Comparison of ENCODE assay signal across 8 cellular contexts in genomic region chr1:233790662-233791371, GRCh38.
A peak's percentile ranks its signal among the peaks of the same experiment; 100 is the strongest.
DNase-seq lines count a peak whose midpoint lies in the region; ATAC-seq and TF ChIP-seq lines count a peak whose summit lies in the region.

No MANE protein-coding gene starts in this region.

- TF ChIP-seq CTCF in OCI-LY3 (IDR thresholded peaks at IDR 0.05; ENCODE audit: low read depth, low read length): peak; percentile 97
- peak; percentile 74 to 89 (median 82) for TF ChIP-seq CTCF in heart left ventricle (IDR thresholded peaks at IDR 0.05)
- TF ChIP-seq CTCF in progenitor cell of endocrine pancreas (IDR thresholded peaks at IDR 0.05; ENCODE audit: unreplicated experiment): peak; percentile 87

- no peak overlapping the region for H3K4me3 Mint-ChIP-seq in progenitor cell of endocrine pancreas (ENCODE audit: low read depth)

- DNase-seq in GF-D8 (lab: John Stamatoyannopoulos, UW) (peak; percentile 3), adipocyte (ENCODE audit: low read depth) (peak; percentile 83), heart left ventricle (peak in 3 of 5 donors; percentile 18 to 40 (median 24)), progenitor cell of endocrine pancreas (ENCODE audit: low spot score, unreplicated experiment) (no peak)
- peak; percentile 52 for DNase-seq in Jurkat, Clone E6-1 (ENCODE audit: low read depth, low spot score)

- H3K36me3 ChIP-seq in OCI-LY3 (replicated peaks; ENCODE audit: low read depth, low read length) (no peaks in the 10 kb centered on the region), adipocyte (ENCODE audit: control insufficient read depth, insufficient read depth, low read length, severe bottlenecking) (no peaks in the 10 kb centered on the region), heart left ventricle (no peaks in the 10 kb centered on the region)

- no peaks in the 10 kb centered on the region for H3K79me2 ChIP-seq in OCI-LY3 (ENCODE audit: low read length)

- 34 to 41% (median 37%) methylated on average over 8 of the region's 8 CpGs for WGBS in heart left ventricle, 4 donors

- intact Hi-C loops in heart left ventricle (cut with DNase I): loop anchor here (1.0 to 10.0 kb wide), 11 partner anchors 156 to 486 kb away; partner anchors contain the start of gene KCNK1 (in 1 of the 10)

- ATAC-seq in GM21576 (IDR thresholded peaks at IDR 0.05; ENCODE audit: unreplicated experiment) (peak; percentile 91), heart left ventricle (peak; percentile 47 to 89 (median 84)), HG03108 (IDR thresholded peaks at IDR 0.05; ENCODE audit: unreplicated experiment) (no peak)

- H3K9me3 ChIP-seq in OCI-LY3 (ENCODE audit: insufficient read depth, low read length) (no peaks in the 10 kb centered on the region), adipocyte (ENCODE audit: control insufficient read depth, low read length) (peaks cover 10% of the 10 kb centered on the region), heart left ventricle (peaks cover 0 to 13% (median 0%) of the 10 kb centered on the region in 12 donors)

- H3K27me3 Mint-ChIP-seq in progenitor cell of endocrine pancreas: peaks cover 2% of the 10 kb centered on the region

- H3K27ac ChIP-seq in OCI-LY3 (ENCODE audit: low read length) (no peak overlapping the region), heart left ventricle (no peak overlapping the region)

- no peaks in the 10 kb centered on the region for H3K4me1 Mint-ChIP-seq in progenitor cell of endocrine pancreas (ENCODE audit: low read depth)

- no peak for TF ChIP-seq POLR2A in heart left ventricle (IDR thresholded peaks at IDR 0.05)

- H3K9me3 Mint-ChIP-seq in progenitor cell of endocrine pancreas (ENCODE audit: low read depth): peaks cover 6% of the 10 kb centered on the region

- no peak overlapping the region for H3K4me3 ChIP-seq in Jurkat, Clone E6-1 (ENCODE audit: low read length)
- no peak overlapping the region for H3K4me3 ChIP-seq in OCI-LY3 (ENCODE audit: low read length)
- H3K4me3 ChIP-seq in adipocyte (ENCODE audit: low read length): no peak overlapping the region
- H3K4me3 ChIP-seq in heart left ventricle: no peak overlapping the region

- no peaks in the 10 kb centered on the region for H3K36me3 Mint-ChIP-seq in progenitor cell of endocrine pancreas (ENCODE audit: insufficient read depth)

- no peak overlapping the region for H3K27ac Mint-ChIP-seq in progenitor cell of endocrine pancreas

- H4K20me1 ChIP-seq in OCI-LY3 (ENCODE audit: insufficient read depth, low read length): no peaks in the 10 kb centered on the region

- no peaks in the 10 kb centered on the region for H3K4me1 ChIP-seq in OCI-LY3 (ENCODE audit: low read length)
- no peaks in the 10 kb centered on the region for H3K4me1 ChIP-seq in adipocyte (ENCODE audit: control insufficient read depth, insufficient read depth, low read length)
- no peaks in the 10 kb centered on the region for H3K4me1 ChIP-seq in heart left ventricle

- no peak overlapping the region for H2AFZ ChIP-seq in OCI-LY3 (ENCODE audit: low read depth, low read length)

- H3K27me3 ChIP-seq in OCI-LY3 (ENCODE audit: low read depth, low read length) (no peaks in the 10 kb centered on the region), adipocyte (replicated peaks; ENCODE audit: control insufficient read depth, insufficient read depth, low read length) (peaks cover 11% of the 10 kb centered on the region), heart left ventricle (no peaks in the 10 kb centered on the region)

- no peak overlapping the region for H3K4me2 ChIP-seq in OCI-LY3 (ENCODE audit: low read length)

- no peak overlapping the region for H3K9ac ChIP-seq in OCI-LY3 (ENCODE audit: low read length)
- no peak overlapping the region for H3K9ac ChIP-seq in adipocyte (ENCODE audit: low read length)
